Comparison of ENCODE assay signal across 22 cellular contexts in the genomic region with DNA sequence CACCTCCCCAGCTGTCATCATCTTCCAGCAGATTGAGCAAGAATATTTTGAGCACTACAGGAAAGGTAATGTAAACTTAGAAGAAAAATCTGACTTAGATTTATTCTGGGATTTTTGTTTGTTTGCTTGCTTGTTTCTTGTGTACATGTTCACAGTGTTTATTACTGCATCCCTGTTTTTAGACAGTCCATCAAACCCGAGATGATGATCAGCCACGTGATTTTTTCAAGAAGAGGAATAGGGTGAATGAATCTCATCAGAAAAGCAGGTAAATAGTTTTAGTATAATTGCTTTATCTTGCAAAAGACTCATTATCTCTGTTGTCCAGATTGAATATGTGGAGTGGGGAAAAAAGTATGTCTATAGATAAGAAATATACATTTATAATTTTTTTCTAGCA. TPM values are rescaled to one million over a fixed set of nuclear protein-coding genes. Genes with fewer than 3 reads are reported as not detected.
A peak's percentile ranks its signal among the peaks of the same experiment; 100 is the strongest.
DNase-seq lines count a peak whose midpoint lies in the region; ATAC-seq and TF ChIP-seq lines count a peak whose summit lies in the region.
"Had no signal": no experiment of that assay in that cellular context is flagged by ENCODE, and none has a peak within 500 bp of the region (broad histone marks: within the 10 kb centered on the region; RNA-seq: fewer than 3 reads in every experiment).

No MANE protein-coding gene starts in this region.

- H3F3A ChIP-seq in neural cell (ENCODE audit: insufficient read depth, low read length, poor library complexity, severe bottlenecking): peaks cover 7% of the 10 kb centered on the region

- H3K9me3 ChIP-seq in BLaER1: no peaks in the 10 kb centered on the region
- H3K9me3 ChIP-seq in CD4-positive, alpha-beta memory T cell (ENCODE audit: control insufficient read depth in 1 of 2, low read length in 2 of 2): no peaks in the 10 kb centered on the region
- no peaks in the 10 kb centered on the region for H3K9me3 ChIP-seq in T-helper 17 cell (ENCODE audit: control insufficient read depth, low read length, poor library complexity, severe bottlenecking)
- no peaks in the 10 kb centered on the region for H3K9me3 ChIP-seq in neural cell (ENCODE audit: low read length)
- H3K9me3 ChIP-seq: body of pancreas, SJSA1 had no signal

- no peaks in the 10 kb centered on the region for H3K27me3 Mint-ChIP-seq in CD4-positive, alpha-beta memory T cell
- no peaks in the 10 kb centered on the region for H3K27me3 Mint-ChIP-seq in T-helper 17 cell

- TF ChIP-seq EP300 in neural cell (conservative IDR thresholded peaks at IDR 0.05; ENCODE audit: poor library complexity, severe bottlenecking): no peak

- CTCF ChIA-PET in CD4-positive, alpha-beta memory T cell (lab: Charles Lee; ENCODE audit: partially characterized antibody): interaction anchor here (0.9 kb wide), 1 partner anchor 320 kb away, joined by 3 read pairs; no protein-coding TSS in a partner anchor

- H3K9me2 ChIP-seq in neural cell (ENCODE audit: insufficient read depth, low read length): no peaks in the 10 kb centered on the region

- peak overlapping the region in 5 of 8 donors; percentile 3 to 47 (median 21) for H3K4me3 Mint-ChIP-seq in CD4-positive, alpha-beta memory T cell
- no peak overlapping the region for H3K4me3 Mint-ChIP-seq in T-helper 17 cell
- H3K4me3 Mint-ChIP-seq: H9 had no signal

- H3K9ac ChIP-seq in BLaER1 (no peak overlapping the region), neural cell (ENCODE audit: low read length) (peak overlapping the region; percentile 81)

- no peak for TF ChIP-seq CTCF in neural cell (IDR thresholded peaks at IDR 0.05; ENCODE audit: poor library complexity, severe bottlenecking)

- no peak for DNase-seq in CD4-positive, alpha-beta memory T cell
- no peak for DNase-seq in T-helper 17 cell
- no peak for DNase-seq in KG1 (lab: John Stamatoyannopoulos, UW)
- DNase-seq in glomerular visceral epithelial cell (ENCODE audit: extremely low spot score): no peak
- no peak for DNase-seq in HuH-7.5 (ENCODE audit: low spot score)
- DNase-seq: activated CD4-positive, CD25-positive, alpha-beta regulatory T cell treated with anti-CD3 and anti-CD28 coated beads, Interleukin-2, amount 50 U/mL, for 72 hours; activated naive CD4-positive, alpha-beta T cell; body of pancreas; cortex of kidney; DMS 273 treated with DMSO at 0.1 percent for 48 hours; foreskin melanocyte; GF-D8; H9; NCI-H1105; NCI-H524; small intestine; stimulated activated CD8-positive, alpha-beta memory T cell treated with anti-CD3 and anti-CD28 coated beads, Interleukin-4, amount 100 ng/mL, for 48 hours; T-helper 9 cell had no signal

- H3K4me2 ChIP-seq in BLaER1 (peak overlapping the region; percentile 81), neural cell (ENCODE audit: low read length) (peak overlapping the region; percentile 98)

- H3K27ac ChIP-seq in BLaER1 (no peak overlapping the region), neural cell (ENCODE audit: low read length) (peak overlapping the region; percentile 90)
- no peak overlapping the region for H3K27ac ChIP-seq in CD4-positive, alpha-beta memory T cell (ENCODE audit: low read depth, low read length)
- H3K27ac ChIP-seq: SJSA1 had no signal

- no peaks in the 10 kb centered on the region for H3K27me3 ChIP-seq in BLaER1
- no peaks in the 10 kb centered on the region for H3K27me3 ChIP-seq in CD4-positive, alpha-beta memory T cell (ENCODE audit: insufficient read depth, low read length)
- H3K27me3 ChIP-seq in neural cell (ENCODE audit: insufficient read depth, low read depth, low read length): no peaks in the 10 kb centered on the region
- H3K27me3 ChIP-seq: body of pancreas, SJSA1 had no signal

- TF ChIP-seq RAD21 in neural cell (conservative IDR thresholded peaks at IDR 0.05): no peak

- no peaks in the 10 kb centered on the region for H3K79me2 ChIP-seq in neural cell (replicated peaks; ENCODE audit: insufficient read depth, low read length)

- H3K4me3 ChIP-seq in BLaER1 (no peak overlapping the region), neural cell (ENCODE audit: low read length) (peak overlapping the region; percentile 79)
- no peak overlapping the region for H3K4me3 ChIP-seq in CD4-positive, alpha-beta memory T cell (ENCODE audit: low read length in 2 of 2)
- H3K4me3 ChIP-seq: body of pancreas, SJSA1 had no signal

- no peak for ATAC-seq in T-helper 17 cell
- ATAC-seq in HG03565 (IDR thresholded peaks at IDR 0.05; ENCODE audit: unreplicated experiment): no peak
- ATAC-seq: body of pancreas had no signal

- H3K36me3 ChIP-seq in BLaER1 (peaks cover 29% of the 10 kb centered on the region), neural cell (ENCODE audit: insufficient read depth, low read length) (no peaks in the 10 kb centered on the region)
- peaks cover 26% of the 10 kb centered on the region for H3K36me3 ChIP-seq in CD4-positive, alpha-beta memory T cell (ENCODE audit: insufficient read depth, low read length)

- H2AFZ ChIP-seq in neural cell (ENCODE audit: low read depth, low read length): no peak overlapping the region

- intact Hi-C loops in CD4-positive, alpha-beta memory T cell (cut with micrococcal nuclease): no loop called here

- peak overlapping the region in 2 of 7 donors; percentile 15 to 93 for H3K27ac Mint-ChIP-seq in CD4-positive, alpha-beta memory T cell
- H3K27ac Mint-ChIP-seq in T-helper 17 cell: peak overlapping the region; percentile 97
- H3K27ac Mint-ChIP-seq: H9 had no signal

- peaks cover 36% of the 10 kb centered on the region for H3K4me1 ChIP-seq in BLaER1
- H3K4me1 ChIP-seq in CD4-positive, alpha-beta memory T cell (ENCODE audit: insufficient read depth, low read length): peaks cover 42% of the 10 kb centered on the region

- H3K9me3 Mint-ChIP-seq in CD4-positive, alpha-beta memory T cell: no peaks in the 10 kb centered on the region

- H4K20me1 ChIP-seq in BLaER1 (peaks cover 24% of the 10 kb centered on the region; the same call in 1 of the 2 replicates), neural cell (ENCODE audit: insufficient read depth) (no peaks in the 10 kb centered on the region)

- peaks cover 28 to 47% (median 36%) of the 10 kb centered on the region in 4 donors for H3K4me1 Mint-ChIP-seq in CD4-positive, alpha-beta memory T cell
- peaks cover 24% of the 10 kb centered on the region for H3K4me1 Mint-ChIP-seq in T-helper 17 cell

- POLR2A ChIA-PET in CD4-positive, alpha-beta memory T cell (lab: Charles Lee; ENCODE audit: partially characterized antibody): no interaction called here

- H3K36me3 Mint-ChIP-seq in CD4-positive, alpha-beta memory T cell: peaks cover 21 to 46% of the 10 kb centered on the region in 2 donors
- no peaks in the 10 kb centered on the region for H3K36me3 Mint-ChIP-seq in T-helper 17 cell (ENCODE audit: low read depth)

TF ChIP-seq in neural cell, 6 proteins besides CTCF, POLR2A, EP300 and RAD21:
- TF ChIP-seq TAF1 (IDR thresholded peaks at IDR 0.05; ENCODE audit: low read depth) (no peak), POLR2AphosphoS5 (IDR thresholded peaks at IDR 0.05) (no peak), SMC3 (conservative IDR thresholded peaks at IDR 0.05; ENCODE audit: poor library complexity) (no peak), REST (IDR thresholded peaks at IDR 0.05; ENCODE audit: borderline replicate concordance) (no peak), EZH2 (IDR thresholded peaks at IDR 0.05; ENCODE audit: borderline replicate concordance, insufficient read depth, low read length, poor library complexity, severe bottlenecking) (no peak), MXI1 (conservative IDR thresholded peaks at IDR 0.05; ENCODE audit: poor library complexity, severe bottlenecking) (no peak)

RNA-seq across cellular contexts. Expression of gene FAM217B, which starts 2.1 kb away (rescaled TPM):
- 10 to 100 TPM; 43.7 to 44.1 TPM for total RNA-seq in CD4-positive, alpha-beta memory T cell
- polyA plus RNA-seq in CD4-positive, alpha-beta memory T cell: 10 to 100 TPM; 13.4 to 25.0 TPM
- total RNA-seq in T-helper 17 cell: 10 to 100 TPM; 16.8 to 21.4 TPM
- 14.9 and 15.1 TPM in 2 replicates for polyA plus RNA-seq in neural cell
- polyA minus RNA-seq in neural cell: 30.4 and 37.2 TPM in 2 replicates

RNA-seq across cellular contexts. Expression of gene PPP1R3D, which starts 2.1 kb away (rescaled TPM):
- 10 to 100 TPM; 13.2 to 15.0 TPM for total RNA-seq in CD4-positive, alpha-beta memory T cell
- 1 to 10 TPM; 2.2 to 2.8 TPM for polyA plus RNA-seq in CD4-positive, alpha-beta memory T cell
- total RNA-seq in T-helper 17 cell: 1 to 10 TPM; 3.9 to 4.4 TPM
- polyA plus RNA-seq in neural cell: 1.3 and 1.6 TPM in 2 replicates
- 3.2 and 4.1 TPM in 2 replicates for polyA minus RNA-seq in neural cell

RNA-seq across cellular contexts. Expression of gene SYCP2, which starts 8.8 kb away (rescaled TPM):
- 1 to 10 TPM; 4.0 to 5.4 TPM for total RNA-seq in CD4-positive, alpha-beta memory T cell
- 1 to 10 TPM in 1 of 2 donors, under 1 TPM in 1; 0.91 to 1.6 TPM for polyA plus RNA-seq in CD4-positive, alpha-beta memory T cell
- 1 to 10 TPM; 5.3 to 6.0 TPM for total RNA-seq in T-helper 17 cell
- 1.4 and 2.3 TPM in 2 replicates for polyA plus RNA-seq in neural cell
- polyA minus RNA-seq in neural cell: 0.49 and 1.0 TPM in 2 replicates

RNA-seq across cellular contexts. Expression of gene CDH26, which starts 16.0 kb away (rescaled TPM):
- total RNA-seq in CD4-positive, alpha-beta memory T cell: 1 to 10 TPM; 4.1 to 4.4 TPM
- polyA plus RNA-seq in CD4-positive, alpha-beta memory T cell: under 1 TPM in 1 of 2 donors, not detected in 1; 0.55 TPM
- total RNA-seq in T-helper 17 cell: 1 to 10 TPM in 1 of 2 donors, under 1 TPM in 1; 0.37 to 1.9 TPM
- 0.43 and 3.3 TPM in 2 replicates for polyA plus RNA-seq in neural cell
- polyA minus RNA-seq in neural cell: 0.24 and 0.46 TPM in 2 replicates
- total RNA-seq: SJSA1 had no signal
